ENCODE assay signal across 1 cellular context in the genomic region with DNA sequence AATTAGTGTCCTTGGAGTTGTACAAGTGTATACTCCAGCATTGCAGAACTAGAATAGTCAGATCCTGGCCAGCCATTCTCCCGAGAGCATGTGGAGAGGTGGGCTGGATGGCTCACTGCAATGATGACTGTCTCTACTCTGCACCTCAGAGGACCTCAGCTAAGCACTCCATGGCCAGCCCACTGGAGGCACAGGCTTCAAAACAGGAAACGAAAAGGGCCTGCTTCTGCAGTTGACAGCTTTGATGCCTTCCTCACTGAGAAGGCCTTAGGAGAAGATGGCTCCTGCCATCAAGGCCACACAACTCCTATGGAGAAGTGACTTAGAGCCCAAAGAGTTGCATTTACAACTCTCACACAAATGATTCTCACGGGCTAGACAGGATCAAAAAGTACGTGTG.
A peak's percentile ranks its signal among the peaks of the same experiment; 100 is the strongest.
TF ChIP-seq lines count a peak whose summit lies in the region.

No MANE protein-coding gene starts in this region.

TF ChIP-seq in GM12878, 131 proteins besides CTCF, POLR2A, EP300 and RAD21:
- TF ChIP-seq, protein P1, sequence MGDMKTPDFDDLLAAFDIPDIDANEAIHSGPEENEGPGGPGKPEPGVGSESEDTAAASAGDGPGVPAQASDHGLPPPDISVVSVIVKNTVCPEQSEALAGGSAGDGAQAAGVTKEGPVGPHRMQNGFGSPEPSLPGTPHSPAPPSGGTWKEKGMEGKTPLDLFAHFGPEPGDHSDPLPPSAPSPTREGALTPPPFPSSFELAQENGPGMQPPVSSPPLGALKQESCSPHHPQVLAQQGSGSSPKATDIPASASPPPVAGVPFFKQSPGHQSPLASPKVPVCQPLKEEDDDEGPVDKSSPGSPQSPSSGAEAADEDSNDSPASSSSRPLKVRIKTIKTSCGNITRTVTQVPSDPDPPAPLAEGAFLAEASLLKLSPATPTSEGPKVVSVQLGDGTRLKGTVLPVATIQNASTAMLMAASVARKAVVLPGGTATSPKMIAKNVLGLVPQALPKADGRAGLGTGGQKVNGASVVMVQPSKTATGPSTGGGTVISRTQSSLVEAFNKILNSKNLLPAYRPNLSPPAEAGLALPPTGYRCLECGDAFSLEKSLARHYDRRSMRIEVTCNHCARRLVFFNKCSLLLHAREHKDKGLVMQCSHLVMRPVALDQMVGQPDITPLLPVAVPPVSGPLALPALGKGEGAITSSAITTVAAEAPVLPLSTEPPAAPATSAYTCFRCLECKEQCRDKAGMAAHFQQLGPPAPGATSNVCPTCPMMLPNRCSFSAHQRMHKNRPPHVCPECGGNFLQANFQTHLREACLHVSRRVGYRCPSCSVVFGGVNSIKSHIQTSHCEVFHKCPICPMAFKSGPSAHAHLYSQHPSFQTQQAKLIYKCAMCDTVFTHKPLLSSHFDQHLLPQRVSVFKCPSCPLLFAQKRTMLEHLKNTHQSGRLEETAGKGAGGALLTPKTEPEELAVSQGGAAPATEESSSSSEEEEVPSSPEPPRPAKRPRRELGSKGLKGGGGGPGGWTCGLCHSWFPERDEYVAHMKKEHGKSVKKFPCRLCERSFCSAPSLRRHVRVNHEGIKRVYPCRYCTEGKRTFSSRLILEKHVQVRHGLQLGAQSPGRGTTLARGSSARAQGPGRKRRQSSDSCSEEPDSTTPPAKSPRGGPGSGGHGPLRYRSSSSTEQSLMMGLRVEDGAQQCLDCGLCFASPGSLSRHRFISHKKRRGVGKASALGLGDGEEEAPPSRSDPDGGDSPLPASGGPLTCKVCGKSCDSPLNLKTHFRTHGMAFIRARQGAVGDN (IDR thresholded peaks at IDR 0.05) = peak; percentile 82
- TF ChIP-seq, protein P2, sequence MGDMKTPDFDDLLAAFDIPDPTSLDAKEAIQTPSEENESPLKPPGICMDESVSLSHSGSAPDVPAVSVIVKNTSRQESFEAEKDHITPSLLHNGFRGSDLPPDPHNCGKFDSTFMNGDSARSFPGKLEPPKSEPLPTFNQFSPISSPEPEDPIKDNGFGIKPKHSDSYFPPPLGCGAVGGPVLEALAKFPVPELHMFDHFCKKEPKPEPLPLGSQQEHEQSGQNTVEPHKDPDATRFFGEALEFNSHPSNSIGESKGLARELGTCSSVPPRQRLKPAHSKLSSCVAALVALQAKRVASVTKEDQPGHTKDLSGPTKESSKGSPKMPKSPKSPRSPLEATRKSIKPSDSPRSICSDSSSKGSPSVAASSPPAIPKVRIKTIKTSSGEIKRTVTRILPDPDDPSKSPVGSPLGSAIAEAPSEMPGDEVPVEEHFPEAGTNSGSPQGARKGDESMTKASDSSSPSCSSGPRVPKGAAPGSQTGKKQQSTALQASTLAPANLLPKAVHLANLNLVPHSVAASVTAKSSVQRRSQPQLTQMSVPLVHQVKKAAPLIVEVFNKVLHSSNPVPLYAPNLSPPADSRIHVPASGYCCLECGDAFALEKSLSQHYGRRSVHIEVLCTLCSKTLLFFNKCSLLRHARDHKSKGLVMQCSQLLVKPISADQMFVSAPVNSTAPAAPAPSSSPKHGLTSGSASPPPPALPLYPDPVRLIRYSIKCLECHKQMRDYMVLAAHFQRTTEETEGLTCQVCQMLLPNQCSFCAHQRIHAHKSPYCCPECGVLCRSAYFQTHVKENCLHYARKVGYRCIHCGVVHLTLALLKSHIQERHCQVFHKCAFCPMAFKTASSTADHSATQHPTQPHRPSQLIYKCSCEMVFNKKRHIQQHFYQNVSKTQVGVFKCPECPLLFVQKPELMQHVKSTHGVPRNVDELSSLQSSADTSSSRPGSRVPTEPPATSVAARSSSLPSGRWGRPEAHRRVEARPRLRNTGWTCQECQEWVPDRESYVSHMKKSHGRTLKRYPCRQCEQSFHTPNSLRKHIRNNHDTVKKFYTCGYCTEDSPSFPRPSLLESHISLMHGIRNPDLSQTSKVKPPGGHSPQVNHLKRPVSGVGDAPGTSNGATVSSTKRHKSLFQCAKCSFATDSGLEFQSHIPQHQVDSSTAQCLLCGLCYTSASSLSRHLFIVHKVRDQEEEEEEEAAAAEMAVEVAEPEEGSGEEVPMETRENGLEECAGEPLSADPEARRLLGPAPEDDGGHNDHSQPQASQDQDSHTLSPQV (IDR thresholded peaks at IDR 0.05) = no peak
- TF ChIP-seq PAX8 (IDR thresholded peaks at IDR 0.05) (no peak), DPF2 (IDR thresholded peaks at IDR 0.05) (no peak), ZNF217 (IDR thresholded peaks at IDR 0.05) (no peak), SPI1 (IDR thresholded peaks at IDR 0.05; ENCODE audit: borderline replicate concordance, insufficient read depth, low read depth, low read length) (peak; percentile 42; the same call in 1 of the 2 replicates), SRF (IDR thresholded peaks at IDR 0.05; ENCODE audit: low read depth in 2 of 2, low read length in 2 of 2) (no peak), MTA3 (IDR thresholded peaks at IDR 0.05; ENCODE audit: borderline replicate concordance, low read length) (no peak)
- TF ChIP-seq, protein P3, sequence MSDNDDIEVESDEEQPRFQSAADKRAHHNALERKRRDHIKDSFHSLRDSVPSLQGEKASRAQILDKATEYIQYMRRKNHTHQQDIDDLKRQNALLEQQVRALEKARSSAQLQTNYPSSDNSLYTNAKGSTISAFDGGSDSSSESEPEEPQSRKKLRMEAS (IDR thresholded peaks at IDR 0.05; ENCODE audit: low read depth, low read length) = no peak
